ENCODE assay signal across 1 cellular context in the genomic region with DNA sequence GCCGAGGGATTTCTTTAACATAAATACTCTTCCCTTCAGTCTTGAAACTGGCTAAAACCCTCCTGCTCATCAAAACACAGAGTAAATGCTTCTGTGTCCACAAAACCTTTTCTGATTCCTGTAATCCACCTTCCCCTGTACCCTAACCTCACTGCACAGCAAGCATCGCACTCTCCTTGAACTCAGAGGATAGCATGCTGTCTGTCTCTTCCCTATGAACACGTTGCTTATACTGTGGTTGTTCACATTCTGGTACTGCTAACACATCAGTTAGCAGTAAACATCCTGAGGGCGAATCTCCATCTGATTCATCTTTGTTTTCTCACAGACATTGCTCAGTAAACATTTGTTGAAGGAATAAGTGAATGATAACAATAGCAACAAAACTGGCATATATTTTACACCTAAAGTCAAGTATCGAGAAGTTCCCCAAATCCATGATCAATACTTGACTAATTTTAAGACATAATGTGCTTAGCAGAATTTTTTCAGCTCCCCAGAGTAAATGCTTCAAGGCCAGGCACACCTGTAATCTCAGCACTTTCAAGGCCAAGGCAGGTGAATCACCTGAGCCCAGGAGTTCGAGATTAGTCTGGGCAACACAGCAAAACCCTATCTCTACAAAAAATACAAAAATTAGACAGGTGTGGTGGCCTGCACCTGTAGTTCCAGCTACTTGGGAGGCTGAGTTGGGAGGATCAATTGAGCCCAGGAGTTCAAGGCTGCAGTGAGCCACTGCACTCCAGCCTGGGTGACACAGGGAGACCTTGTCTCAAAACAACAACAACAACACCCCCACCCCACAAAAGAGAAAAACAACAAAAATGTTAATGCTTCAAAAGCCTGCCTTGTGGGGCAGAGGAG.
TF ChIP-seq lines count a peak whose summit lies in the region.

No MANE protein-coding gene starts in this region.

TF ChIP-seq in HepG2, 621 proteins besides CTCF, POLR2A, EP300 and RAD21 (continued from another document and continues in another):
- TF ChIP-seq, protein P1, sequence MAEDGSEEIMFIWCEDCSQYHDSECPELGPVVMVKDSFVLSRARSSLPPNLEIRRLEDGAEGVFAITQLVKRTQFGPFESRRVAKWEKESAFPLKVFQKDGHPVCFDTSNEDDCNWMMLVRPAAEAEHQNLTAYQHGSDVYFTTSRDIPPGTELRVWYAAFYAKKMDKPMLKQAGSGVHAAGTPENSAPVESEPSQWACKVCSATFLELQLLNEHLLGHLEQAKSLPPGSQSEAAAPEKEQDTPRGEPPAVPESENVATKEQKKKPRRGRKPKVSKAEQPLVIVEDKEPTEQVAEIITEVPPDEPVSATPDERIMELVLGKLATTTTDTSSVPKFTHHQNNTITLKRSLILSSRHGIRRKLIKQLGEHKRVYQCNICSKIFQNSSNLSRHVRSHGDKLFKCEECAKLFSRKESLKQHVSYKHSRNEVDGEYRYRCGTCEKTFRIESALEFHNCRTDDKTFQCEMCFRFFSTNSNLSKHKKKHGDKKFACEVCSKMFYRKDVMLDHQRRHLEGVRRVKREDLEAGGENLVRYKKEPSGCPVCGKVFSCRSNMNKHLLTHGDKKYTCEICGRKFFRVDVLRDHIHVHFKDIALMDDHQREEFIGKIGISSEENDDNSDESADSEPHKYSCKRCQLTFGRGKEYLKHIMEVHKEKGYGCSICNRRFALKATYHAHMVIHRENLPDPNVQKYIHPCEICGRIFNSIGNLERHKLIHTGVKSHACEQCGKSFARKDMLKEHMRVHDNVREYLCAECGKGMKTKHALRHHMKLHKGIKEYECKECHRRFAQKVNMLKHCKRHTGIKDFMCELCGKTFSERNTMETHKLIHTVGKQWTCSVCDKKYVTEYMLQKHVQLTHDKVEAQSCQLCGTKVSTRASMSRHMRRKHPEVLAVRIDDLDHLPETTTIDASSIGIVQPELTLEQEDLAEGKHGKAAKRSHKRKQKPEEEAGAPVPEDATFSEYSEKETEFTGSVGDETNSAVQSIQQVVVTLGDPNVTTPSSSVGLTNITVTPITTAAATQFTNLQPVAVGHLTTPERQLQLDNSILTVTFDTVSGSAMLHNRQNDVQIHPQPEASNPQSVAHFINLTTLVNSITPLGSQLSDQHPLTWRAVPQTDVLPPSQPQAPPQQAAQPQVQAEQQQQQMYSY (CRISPR knock-in tag; IDR thresholded peaks at IDR 0.05): no peak
- TF ChIP-seq ZNF441 (CRISPR knock-in tag; IDR thresholded peaks at IDR 0.05; ENCODE audit: borderline replicate concordance) (peak; percentile 75; the same call in 1 of the 2 replicates), ATF1 (CRISPR knock-in tag; IDR thresholded peaks at IDR 0.05) (no peak), HNF4A (CRISPR knock-in tag; IDR thresholded peaks at IDR 0.05) (peak; percentile 63), DNMT3B (CRISPR knock-in tag; conservative IDR thresholded peaks at IDR 0.05) (no peak; the same call in 1 of the 2 replicates), ZNF670 (CRISPR knock-in tag; IDR thresholded peaks at IDR 0.05; ENCODE audit: borderline replicate concordance) (no peak), SPEN (CRISPR knock-in tag; IDR thresholded peaks at IDR 0.05; ENCODE audit: low read depth) (peak; percentile 26; the same call in 1 of the 2 replicates), ZNF138 (CRISPR knock-in tag; IDR thresholded peaks at IDR 0.05; ENCODE audit: low read depth) (no peak), ZNF776 (CRISPR knock-in tag; IDR thresholded peaks at IDR 0.05) (no peak), ZFP82 (CRISPR knock-in tag; IDR thresholded peaks at IDR 0.05; ENCODE audit: borderline replicate concordance) (no peak), ZNF775 (CRISPR knock-in tag; IDR thresholded peaks at IDR 0.05; ENCODE audit: borderline replicate concordance) (no peak), ZMYM2 (CRISPR knock-in tag; IDR thresholded peaks at IDR 0.05) (0 out of 2 replicates have a peak, but pooled peaks have one; percentile 17), KDM2A (CRISPR knock-in tag; IDR thresholded peaks at IDR 0.05; ENCODE audit: borderline replicate concordance, low read depth) (no peak), NFRKB (IDR thresholded peaks at IDR 0.05) (no peak), ZNF256 (CRISPR knock-in tag; conservative IDR thresholded peaks at IDR 0.05) (no peak), U2AF2 (IDR thresholded peaks at IDR 0.05; ENCODE audit: low read depth, low read length) (no peak), ZFY (CRISPR knock-in tag; IDR thresholded peaks at IDR 0.05) (0 out of 2 replicates have a peak, but pooled peaks have one; percentile 11), KLF12 (CRISPR knock-in tag; IDR thresholded peaks at IDR 0.05; ENCODE audit: borderline replicate concordance) (no peak), ZNF17 (CRISPR knock-in tag; IDR thresholded peaks at IDR 0.05) (0 out of 2 replicates have a peak, but pooled peaks have one; percentile 37), ZNF772 (CRISPR knock-in tag; IDR thresholded peaks at IDR 0.05) (no peak), TOE1 (CRISPR knock-in tag; IDR thresholded peaks at IDR 0.05) (no peak), AGO1 (IDR thresholded peaks at IDR 0.05; ENCODE audit: low read depth, low read length, poor library complexity, severe bottlenecking) (no peak), ZNF337 (CRISPR knock-in tag; IDR thresholded peaks at IDR 0.05; ENCODE audit: borderline replicate concordance, low read depth) (no peak), MAFK (conservative IDR thresholded peaks at IDR 0.05 in 1 of 2, IDR thresholded peaks at IDR 0.05 in 1 of 2; ENCODE audit: low read length in 2 of 2) (no peak), PHF5A (CRISPR knock-in tag; IDR thresholded peaks at IDR 0.05; ENCODE audit: low read depth, unreplicated experiment) (no peak), KLF11 (CRISPR knock-in tag; IDR thresholded peaks at IDR 0.05) (no peak)
- TF ChIP-seq, protein P2, sequence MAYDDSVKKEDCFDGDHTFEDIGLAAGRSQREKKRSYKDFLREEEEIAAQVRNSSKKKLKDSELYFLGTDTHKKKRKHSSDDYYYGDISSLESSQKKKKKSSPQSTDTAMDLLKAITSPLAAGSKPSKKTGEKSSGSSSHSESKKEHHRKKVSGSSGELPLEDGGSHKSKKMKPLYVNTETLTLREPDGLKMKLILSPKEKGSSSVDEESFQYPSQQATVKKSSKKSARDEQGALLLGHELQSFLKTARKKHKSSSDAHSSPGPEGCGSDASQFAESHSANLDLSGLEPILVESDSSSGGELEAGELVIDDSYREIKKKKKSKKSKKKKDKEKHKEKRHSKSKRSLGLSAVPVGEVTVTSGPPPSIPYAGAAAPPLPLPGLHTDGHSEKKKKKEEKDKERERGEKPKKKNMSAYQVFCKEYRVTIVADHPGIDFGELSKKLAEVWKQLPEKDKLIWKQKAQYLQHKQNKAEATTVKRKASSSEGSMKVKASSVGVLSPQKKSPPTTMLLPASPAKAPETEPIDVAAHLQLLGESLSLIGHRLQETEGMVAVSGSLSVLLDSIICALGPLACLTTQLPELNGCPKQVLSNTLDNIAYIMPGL (CRISPR knock-in tag; IDR thresholded peaks at IDR 0.05; ENCODE audit: borderline replicate concordance in 1 of 2, low read depth in 1 of 2): no peak; a peak in 1 of 4 replicates
- TF ChIP-seq, protein P3, sequence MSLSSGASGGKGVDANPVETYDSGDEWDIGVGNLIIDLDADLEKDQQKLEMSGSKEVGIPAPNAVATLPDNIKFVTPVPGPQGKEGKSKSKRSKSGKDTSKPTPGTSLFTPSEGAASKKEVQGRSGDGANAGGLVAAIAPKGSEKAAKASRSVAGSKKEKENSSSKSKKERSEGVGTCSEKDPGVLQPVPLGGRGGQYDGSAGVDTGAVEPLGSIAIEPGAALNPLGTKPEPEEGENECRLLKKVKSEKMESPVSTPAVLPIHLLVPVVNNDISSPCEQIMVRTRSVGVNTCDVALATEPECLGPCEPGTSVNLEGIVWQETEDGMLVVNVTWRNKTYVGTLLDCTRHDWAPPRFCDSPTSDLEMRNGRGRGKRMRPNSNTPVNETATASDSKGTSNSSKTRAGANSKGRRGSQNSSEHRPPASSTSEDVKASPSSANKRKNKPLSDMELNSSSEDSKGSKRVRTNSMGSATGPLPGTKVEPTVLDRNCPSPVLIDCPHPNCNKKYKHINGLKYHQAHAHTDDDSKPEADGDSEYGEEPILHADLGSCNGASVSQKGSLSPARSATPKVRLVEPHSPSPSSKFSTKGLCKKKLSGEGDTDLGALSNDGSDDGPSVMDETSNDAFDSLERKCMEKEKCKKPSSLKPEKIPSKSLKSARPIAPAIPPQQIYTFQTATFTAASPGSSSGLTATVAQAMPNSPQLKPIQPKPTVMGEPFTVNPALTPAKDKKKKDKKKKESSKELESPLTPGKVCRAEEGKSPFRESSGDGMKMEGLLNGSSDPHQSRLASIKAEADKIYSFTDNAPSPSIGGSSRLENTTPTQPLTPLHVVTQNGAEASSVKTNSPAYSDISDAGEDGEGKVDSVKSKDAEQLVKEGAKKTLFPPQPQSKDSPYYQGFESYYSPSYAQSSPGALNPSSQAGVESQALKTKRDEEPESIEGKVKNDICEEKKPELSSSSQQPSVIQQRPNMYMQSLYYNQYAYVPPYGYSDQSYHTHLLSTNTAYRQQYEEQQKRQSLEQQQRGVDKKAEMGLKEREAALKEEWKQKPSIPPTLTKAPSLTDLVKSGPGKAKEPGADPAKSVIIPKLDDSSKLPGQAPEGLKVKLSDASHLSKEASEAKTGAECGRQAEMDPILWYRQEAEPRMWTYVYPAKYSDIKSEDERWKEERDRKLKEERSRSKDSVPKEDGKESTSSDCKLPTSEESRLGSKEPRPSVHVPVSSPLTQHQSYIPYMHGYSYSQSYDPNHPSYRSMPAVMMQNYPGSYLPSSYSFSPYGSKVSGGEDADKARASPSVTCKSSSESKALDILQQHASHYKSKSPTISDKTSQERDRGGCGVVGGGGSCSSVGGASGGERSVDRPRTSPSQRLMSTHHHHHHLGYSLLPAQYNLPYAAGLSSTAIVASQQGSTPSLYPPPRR (CRISPR knock-in tag; IDR thresholded peaks at IDR 0.05; ENCODE audit: borderline replicate concordance): peak; percentile 82; the same call in 1 of the 2 replicates
- TF ChIP-seq, protein P4, sequence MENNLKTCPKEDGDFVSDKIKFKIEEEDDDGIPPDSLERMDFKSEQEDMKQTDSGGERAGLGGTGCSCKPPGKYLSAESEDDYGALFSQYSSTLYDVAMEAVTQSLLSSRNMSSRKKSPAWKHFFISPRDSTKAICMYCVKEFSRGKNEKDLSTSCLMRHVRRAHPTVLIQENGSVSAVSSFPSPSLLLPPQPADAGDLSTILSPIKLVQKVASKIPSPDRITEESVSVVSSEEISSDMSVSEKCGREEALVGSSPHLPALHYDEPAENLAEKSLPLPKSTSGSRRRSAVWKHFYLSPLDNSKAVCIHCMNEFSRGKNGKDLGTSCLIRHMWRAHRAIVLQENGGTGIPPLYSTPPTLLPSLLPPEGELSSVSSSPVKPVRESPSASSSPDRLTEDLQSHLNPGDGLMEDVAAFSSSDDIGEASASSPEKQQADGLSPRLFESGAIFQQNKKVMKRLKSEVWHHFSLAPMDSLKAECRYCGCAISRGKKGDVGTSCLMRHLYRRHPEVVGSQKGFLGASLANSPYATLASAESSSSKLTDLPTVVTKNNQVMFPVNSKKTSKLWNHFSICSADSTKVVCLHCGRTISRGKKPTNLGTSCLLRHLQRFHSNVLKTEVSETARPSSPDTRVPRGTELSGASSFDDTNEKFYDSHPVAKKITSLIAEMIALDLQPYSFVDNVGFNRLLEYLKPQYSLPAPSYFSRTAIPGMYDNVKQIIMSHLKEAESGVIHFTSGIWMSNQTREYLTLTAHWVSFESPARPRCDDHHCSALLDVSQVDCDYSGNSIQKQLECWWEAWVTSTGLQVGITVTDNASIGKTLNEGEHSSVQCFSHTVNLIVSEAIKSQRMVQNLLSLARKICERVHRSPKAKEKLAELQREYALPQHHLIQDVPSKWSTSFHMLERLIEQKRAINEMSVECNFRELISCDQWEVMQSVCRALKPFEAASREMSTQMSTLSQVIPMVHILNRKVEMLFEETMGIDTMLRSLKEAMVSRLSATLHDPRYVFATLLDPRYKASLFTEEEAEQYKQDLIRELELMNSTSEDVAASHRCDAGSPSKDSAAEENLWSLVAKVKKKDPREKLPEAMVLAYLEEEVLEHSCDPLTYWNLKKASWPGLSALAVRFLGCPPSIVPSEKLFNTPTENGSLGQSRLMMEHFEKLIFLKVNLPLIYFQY (CRISPR knock-in tag; IDR thresholded peaks at IDR 0.05; ENCODE audit: borderline replicate concordance): no peak
- TF ChIP-seq, protein P5, sequence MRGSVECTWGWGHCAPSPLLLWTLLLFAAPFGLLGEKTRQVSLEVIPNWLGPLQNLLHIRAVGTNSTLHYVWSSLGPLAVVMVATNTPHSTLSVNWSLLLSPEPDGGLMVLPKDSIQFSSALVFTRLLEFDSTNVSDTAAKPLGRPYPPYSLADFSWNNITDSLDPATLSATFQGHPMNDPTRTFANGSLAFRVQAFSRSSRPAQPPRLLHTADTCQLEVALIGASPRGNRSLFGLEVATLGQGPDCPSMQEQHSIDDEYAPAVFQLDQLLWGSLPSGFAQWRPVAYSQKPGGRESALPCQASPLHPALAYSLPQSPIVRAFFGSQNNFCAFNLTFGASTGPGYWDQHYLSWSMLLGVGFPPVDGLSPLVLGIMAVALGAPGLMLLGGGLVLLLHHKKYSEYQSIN (CRISPR knock-in tag; IDR thresholded peaks at IDR 0.05; ENCODE audit: borderline replicate concordance): no peak
- TF ChIP-seq, protein P6, sequence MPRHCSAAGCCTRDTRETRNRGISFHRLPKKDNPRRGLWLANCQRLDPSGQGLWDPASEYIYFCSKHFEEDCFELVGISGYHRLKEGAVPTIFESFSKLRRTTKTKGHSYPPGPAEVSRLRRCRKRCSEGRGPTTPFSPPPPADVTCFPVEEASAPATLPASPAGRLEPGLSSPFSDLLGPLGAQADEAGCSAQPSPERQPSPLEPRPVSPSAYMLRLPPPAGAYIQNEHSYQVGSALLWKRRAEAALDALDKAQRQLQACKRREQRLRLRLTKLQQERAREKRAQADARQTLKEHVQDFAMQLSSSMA (CRISPR knock-in tag; IDR thresholded peaks at IDR 0.05): no peak
- TF ChIP-seq, protein P7, sequence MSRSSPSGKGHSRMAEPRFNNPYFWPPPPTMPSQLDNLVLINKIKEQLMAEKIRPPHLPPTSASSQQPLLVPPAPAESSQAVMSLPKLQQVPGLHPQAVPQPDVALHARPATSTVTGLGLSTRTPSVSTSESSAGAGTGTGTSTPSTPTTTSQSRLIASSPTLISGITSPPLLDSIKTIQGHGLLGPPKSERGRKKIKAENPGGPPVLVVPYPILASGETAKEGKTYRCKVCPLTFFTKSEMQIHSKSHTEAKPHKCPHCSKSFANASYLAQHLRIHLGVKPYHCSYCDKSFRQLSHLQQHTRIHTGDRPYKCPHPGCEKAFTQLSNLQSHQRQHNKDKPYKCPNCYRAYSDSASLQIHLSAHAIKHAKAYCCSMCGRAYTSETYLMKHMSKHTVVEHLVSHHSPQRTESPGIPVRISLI (CRISPR knock-in tag; IDR thresholded peaks at IDR 0.05; ENCODE audit: borderline replicate concordance): peak; percentile 11; the same call in 1 of the 2 replicates
- TF ChIP-seq, protein P8, sequence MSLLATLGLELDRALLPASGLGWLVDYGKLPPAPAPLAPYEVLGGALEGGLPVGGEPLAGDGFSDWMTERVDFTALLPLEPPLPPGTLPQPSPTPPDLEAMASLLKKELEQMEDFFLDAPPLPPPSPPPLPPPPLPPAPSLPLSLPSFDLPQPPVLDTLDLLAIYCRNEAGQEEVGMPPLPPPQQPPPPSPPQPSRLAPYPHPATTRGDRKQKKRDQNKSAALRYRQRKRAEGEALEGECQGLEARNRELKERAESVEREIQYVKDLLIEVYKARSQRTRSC (CRISPR knock-in tag; IDR thresholded peaks at IDR 0.05; ENCODE audit: low read depth): no peak
